8 cellular contexts compared by ENCODE assay signal in genomic region chr22:33853200-33854097, GRCh38.
DNase-seq lines count a peak whose midpoint lies in the region; TF ChIP-seq lines count a peak whose summit lies in the region.

No MANE protein-coding gene starts in this region.

- H3K27ac Mint-ChIP-seq in T-helper 1 cell treated with Interleukin-12 subunit alpha and Interleukin-12 subunit beta and Interleukin-4 antibody, amounts not matched to agents 30 μg/mL and 1 μg/mL, for 36 hours, result no peak overlapping the region

- H3K4me1 Mint-ChIP-seq in T-helper 1 cell treated with Interleukin-12 subunit alpha and Interleukin-12 subunit beta and Interleukin-4 antibody, amounts not matched to agents 30 μg/mL and 1 μg/mL, for 36 hours (ENCODE audit: low read depth), result peaks cover 4% of the 10 kb centered on the region

- H3K27me3 Mint-ChIP-seq in T-helper 1 cell treated with Interleukin-12 subunit alpha and Interleukin-12 subunit beta and Interleukin-4 antibody, amounts not matched to agents 30 μg/mL and 1 μg/mL, for 36 hours (ENCODE audit: low read depth), result no peaks in the 10 kb centered on the region

- no peak for TF ChIP-seq CTCF in HEK293 (tag by site-specific recombination; IDR thresholded peaks at IDR 0.05)
- TF ChIP-seq CTCF in astrocyte of the cerebellum (IDR thresholded peaks at IDR 0.05; ENCODE audit: low read depth, low read length, missing control alignments), result no peak

- H3K4me3 ChIP-seq in HEK293 (ENCODE audit: low read depth, low read length) (no peak overlapping the region), astrocyte of the cerebellum (ENCODE audit: low read depth, low read length) (peak overlapping the region; percentile 34)

- in situ Hi-C loops in astrocyte of the cerebellum (cut with HindIII; ENCODE audit: low sequenced_read_pairs), result no loop called here

- no peak overlapping the region for H3K27ac ChIP-seq in HEK293 (ENCODE audit: extremely low read depth, low read depth, low read length)

- no peak for DNase-seq in T-helper 1 cell
- peak; percentile 78 for DNase-seq in NCI-H2029 (lab: John Stamatoyannopoulos, UW)
- DNase-seq in astrocyte of the cerebellum (ENCODE audit: low read depth), result peak; percentile 60
- peak; percentile 90 for DNase-seq in hepatic stellate cell (ENCODE audit: low spot score)
- DNase-seq in renal cortical epithelial cell (ENCODE audit: low read depth), result peak; percentile 79
- no peak for DNase-seq in NCI-H2171 treated with DMSO at 0.1 percent for 48 hours (lab: John Stamatoyannopoulos, UW)

- no peaks in the 10 kb centered on the region for H3K9me3 ChIP-seq in HEK293 (ENCODE audit: control insufficient read depth, insufficient read depth, low read depth, low read length)

- peaks cover 26% of the 10 kb centered on the region for H3K9me3 Mint-ChIP-seq in T-helper 1 cell treated with Interleukin-12 subunit alpha and Interleukin-12 subunit beta and Interleukin-4 antibody, amounts not matched to agents 30 μg/mL and 1 μg/mL, for 36 hours

- peaks cover 15% of the 10 kb centered on the region for H3K4me1 ChIP-seq in HEK293 (ENCODE audit: control insufficient read depth, insufficient read depth, low read length)

- no peaks in the 10 kb centered on the region for H3K36me3 ChIP-seq in HEK293 (ENCODE audit: control insufficient read depth in 2 of 2, insufficient read depth in 1 of 2, low read length in 2 of 2)

- POLR2A ChIA-PET in HEK293 (lab: Yijun Ruan, JAX), result interaction anchor here (0.5 to 0.7 kb wide), 2 partner anchors 772 to 1922 kb away, joined by 4 to 7 read pairs; no protein-coding TSS in a partner anchor

- no peaks in the 10 kb centered on the region for H3K36me3 Mint-ChIP-seq in T-helper 1 cell treated with Interleukin-12 subunit alpha and Interleukin-12 subunit beta and Interleukin-4 antibody, amounts not matched to agents 30 μg/mL and 1 μg/mL, for 36 hours (ENCODE audit: low read depth)

- peak overlapping the region; percentile 38 for H3K4me3 Mint-ChIP-seq in T-helper 1 cell treated with Interleukin-12 subunit alpha and Interleukin-12 subunit beta and Interleukin-4 antibody, amounts not matched to agents 30 μg/mL and 1 μg/mL, for 36 hours

- CTCF ChIA-PET in HEK293 (lab: Yijun Ruan, JAX), result no interaction called here

TF ChIP-seq in HEK293, 187 proteins besides CTCF, POLR2A, EP300 and RAD21:
- TF ChIP-seq ZFP3 (tag by site-specific recombination; IDR thresholded peaks at IDR 0.05; ENCODE audit: low read depth) (no peak), ZNF791 (tag by site-specific recombination; IDR thresholded peaks at IDR 0.05) (no peak), ZNF354C (tag by site-specific recombination; IDR thresholded peaks at IDR 0.05; ENCODE audit: borderline replicate concordance, low read depth) (no peak), ZIC2 (tag by site-specific recombination; IDR thresholded peaks at IDR 0.05) (peak; percentile 35; the same call in 1 of the 2 replicates), ZNF239 (tag by site-specific recombination; IDR thresholded peaks at IDR 0.05) (no peak), ZNF324 (tag by site-specific recombination; IDR thresholded peaks at IDR 0.05) (no peak)

Comparison
In these comparisons a context has a peak if more than half of its experiments do, and no peak if none do; other contexts are left out.
1. DNase-seq: peak in NCI-H2029 (single experiment), astrocyte of the cerebellum (single experiment), hepatic stellate cell (single experiment) and renal cortical epithelial cell (single experiment); none in T-helper 1 cell (0 of 5) and NCI-H2171 treated with DMSO at 0.1 percent for 48 hours (single experiment).